In the genomic region with DNA sequence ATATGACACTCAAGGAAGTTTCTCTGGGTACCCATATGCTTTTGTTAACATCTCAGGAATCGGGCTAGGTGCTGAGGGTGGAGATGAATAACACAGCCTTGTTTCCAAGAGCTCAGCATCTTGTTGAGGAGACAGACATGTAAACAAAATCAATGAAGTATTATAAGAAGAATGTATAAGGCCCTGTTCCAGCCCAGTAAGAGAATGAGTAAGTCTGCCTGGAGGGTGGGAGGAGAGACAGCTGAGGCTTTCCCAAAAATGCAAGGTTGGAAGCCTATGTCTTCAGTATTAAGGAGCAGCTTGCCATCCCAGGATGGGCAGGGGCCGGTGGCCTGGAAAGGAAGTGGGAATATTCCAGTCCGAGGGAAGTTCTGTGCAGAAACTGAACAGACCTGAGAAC, we compare ENCODE assay signal across 2 cellular contexts.
TF ChIP-seq lines count a peak whose summit lies in the region.

No MANE protein-coding gene starts in this region.

TF ChIP-seq in IMR-90, 13 proteins besides CTCF, POLR2A, EP300 and RAD21:
- TF ChIP-seq BHLHE40 (IDR thresholded peaks at IDR 0.05; ENCODE audit: low read depth, low read length): no peak
- 0 out of 2 replicates have a peak, but pooled peaks have one; percentile 2 for TF ChIP-seq MAFK (IDR thresholded peaks at IDR 0.05; ENCODE audit: low read depth, low read length)
- peak; percentile 29 for TF ChIP-seq RCOR1 (IDR thresholded peaks at IDR 0.05; ENCODE audit: insufficient replicate concordance, low read length)
TF ChIP-seq in IMR-90: peak in this region for 2.

TF ChIP-seq in GM12878, 131 proteins besides CTCF, POLR2A, EP300 and RAD21:
- no peak for TF ChIP-seq SIN3A (IDR thresholded peaks at IDR 0.05; ENCODE audit: low read depth, low read length)
- TF ChIP-seq IKZF1 (conservative IDR thresholded peaks at IDR 0.05): 0 out of 2 replicates have a peak, but pooled peaks have one; percentile 14
